In the genomic region with DNA sequence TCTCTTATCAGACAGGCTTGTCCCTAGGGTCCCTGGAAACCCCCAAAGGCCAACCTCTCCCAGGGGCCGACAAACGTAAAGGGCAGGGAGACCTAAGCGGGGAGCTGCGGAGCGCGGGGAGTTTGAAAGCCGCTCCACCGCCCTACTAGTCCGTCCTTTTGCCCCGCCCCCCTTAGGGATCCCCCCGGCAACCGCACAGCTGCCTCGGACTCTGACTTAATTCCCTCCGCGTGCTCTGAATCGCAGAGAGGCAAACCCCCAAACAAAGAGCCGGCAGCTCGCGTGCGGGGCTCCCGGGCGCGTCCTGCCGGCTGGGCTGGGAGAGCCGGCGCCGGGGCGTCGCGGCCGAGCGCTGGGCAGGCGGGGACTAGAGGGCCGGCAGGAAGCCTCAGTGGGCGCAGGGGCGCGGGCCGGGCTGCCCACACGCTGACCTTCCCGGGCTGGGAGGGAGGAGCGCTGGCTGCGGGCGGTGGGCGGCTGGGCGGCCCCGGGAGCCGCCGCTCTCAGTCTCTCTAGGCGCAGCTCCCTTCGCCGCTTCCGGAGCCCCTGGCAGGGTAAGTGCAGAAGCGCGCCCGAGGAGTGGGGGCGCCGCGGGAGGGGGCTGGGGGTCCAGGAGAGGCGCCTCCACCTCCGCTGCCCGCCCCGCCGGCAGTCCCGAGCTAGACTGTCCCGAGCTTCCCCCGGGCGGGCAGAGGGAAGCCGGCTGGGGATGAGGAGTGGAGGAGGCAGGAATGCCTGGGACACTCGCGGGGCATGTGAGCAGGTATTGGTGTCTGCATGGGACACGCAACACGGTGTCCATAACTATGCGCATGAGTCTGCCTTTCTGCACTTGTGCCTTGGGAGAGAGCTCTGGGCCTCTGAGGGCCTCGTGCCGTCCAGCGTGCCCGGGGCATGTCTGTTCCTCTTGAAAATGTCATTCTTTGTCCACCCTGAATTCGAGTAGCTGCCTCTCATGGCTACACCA, we compare ENCODE assay signal across 1 cellular context.
TF ChIP-seq lines count a peak whose summit lies in the region.

A gene with protein sequence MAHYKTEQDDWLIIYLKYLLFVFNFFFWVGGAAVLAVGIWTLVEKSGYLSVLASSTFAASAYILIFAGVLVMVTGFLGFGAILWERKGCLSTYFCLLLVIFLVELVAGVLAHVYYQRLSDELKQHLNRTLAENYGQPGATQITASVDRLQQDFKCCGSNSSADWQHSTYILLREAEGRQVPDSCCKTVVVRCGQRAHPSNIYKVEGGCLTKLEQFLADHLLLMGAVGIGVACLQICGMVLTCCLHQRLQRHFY (plus strand): TSS at position 506 of the 967 bp plus-strand sequence. CDS start 27,244 bp downstream, outside the sequence.

TF ChIP-seq in A549, 52 proteins besides CTCF, POLR2A, EP300 and RAD21 (continued from another document):
- no peak for TF ChIP-seq EHF (CRISPR knock-in tag; IDR thresholded peaks at IDR 0.05)
- no peak for TF ChIP-seq PHF8 (IDR thresholded peaks at IDR 0.05; ENCODE audit: borderline replicate concordance, low read depth)
